13 cellular contexts compared by ENCODE assay signal in the genomic region with DNA sequence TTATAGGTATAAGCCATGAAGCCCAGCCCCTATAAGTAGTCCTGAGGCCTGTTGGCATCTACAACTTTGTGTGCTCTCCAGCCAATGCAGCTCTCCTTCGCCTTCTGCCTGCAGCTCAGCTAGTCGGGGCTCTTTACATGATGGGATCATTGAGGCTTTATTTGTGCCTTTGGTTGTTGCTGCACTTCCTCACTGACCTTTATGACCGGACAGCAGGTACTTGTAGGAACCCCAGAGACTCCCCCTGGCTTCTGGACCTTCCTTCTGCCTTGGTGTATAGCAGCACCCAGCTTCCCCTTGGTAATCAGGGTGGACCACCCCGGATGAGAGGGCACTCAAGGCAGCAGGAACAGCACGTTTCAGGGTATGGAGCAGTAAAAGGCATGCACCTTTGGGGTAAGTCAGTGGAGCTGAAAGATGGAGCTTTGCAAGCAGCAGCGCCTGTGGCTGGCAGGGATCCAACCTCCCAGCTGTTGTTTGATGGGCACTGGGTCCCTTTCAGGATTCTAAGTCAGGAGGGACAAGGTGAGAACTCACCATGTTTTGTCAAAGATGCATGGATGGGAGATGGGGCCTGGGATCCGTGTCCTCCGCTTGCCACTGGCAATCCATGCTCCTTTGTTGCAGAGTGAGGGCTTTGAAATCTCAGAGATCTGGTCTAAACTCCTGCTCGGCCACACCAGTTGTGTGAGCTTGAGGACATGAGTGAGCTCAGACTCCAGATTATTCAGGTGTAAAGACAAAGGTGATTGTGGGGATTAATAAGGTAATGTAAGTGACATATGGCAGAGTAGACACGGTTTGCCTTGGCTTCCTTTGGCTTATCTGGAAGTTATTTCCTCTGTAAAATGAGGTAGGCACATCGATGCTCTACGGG.
DNase-seq lines count a peak whose midpoint lies in the region; ATAC-seq and TF ChIP-seq lines count a peak whose summit lies in the region.
"Had no signal": no experiment of that assay in that cellular context is flagged by ENCODE, and none has a peak within 500 bp of the region (broad histone marks: within the 10 kb centered on the region; RNA-seq: fewer than 3 reads in every experiment).

No MANE protein-coding gene starts in this region.

- no peaks in the 10 kb centered on the region for H3K79me2 ChIP-seq in MM.1S (ENCODE audit: low read length)

- H3K27ac Mint-ChIP-seq in activated T-cell treated with anti-CD3 and anti-CD28 coated beads, Interleukin-2, amount 50 U/mL, for 24 hours = no peak overlapping the region
- H3K27ac Mint-ChIP-seq in stimulated activated memory B cell treated with anti-CD40 and anti-IgM and Interleukin-4, amounts not matched to agents 10 μg/mL and 1 μg/mL and 100 μg/mL, for 72 hours = peak overlapping the region; percentile 97
- peak overlapping the region in 3 of 8 donors; percentile 42 to 84 (median 78) for H3K27ac Mint-ChIP-seq in CD8-positive, alpha-beta memory T cell
- H3K27ac Mint-ChIP-seq: stimulated activated effector memory CD8-positive, alpha-beta T cell treated with anti-CD3 and anti-CD28 coated beads, Interleukin-12 subunit alpha, Interleukin-12 subunit beta, amount 100 ng/mL, for 72 hours had no signal

- no peak overlapping the region for H3K4me3 Mint-ChIP-seq in activated T-cell treated with anti-CD3 and anti-CD28 coated beads, Interleukin-2, amount 50 U/mL, for 24 hours
- no peak overlapping the region for H3K4me3 Mint-ChIP-seq in stimulated activated memory B cell treated with anti-CD40 and anti-IgM and Interleukin-4, amounts not matched to agents 10 μg/mL and 1 μg/mL and 100 μg/mL, for 72 hours
- peak overlapping the region in 1 of 7 donors; percentile 25 for H3K4me3 Mint-ChIP-seq in CD8-positive, alpha-beta memory T cell
- H3K4me3 Mint-ChIP-seq: stimulated activated effector memory CD8-positive, alpha-beta T cell treated with anti-CD3 and anti-CD28 coated beads, Interleukin-12 subunit alpha, Interleukin-12 subunit beta, amount 100 ng/mL, for 72 hours had no signal

- H3K9me3 Mint-ChIP-seq in activated T-cell treated with anti-CD3 and anti-CD28 coated beads, Interleukin-2, amount 50 U/mL, for 24 hours = no peaks in the 10 kb centered on the region
- H3K9me3 Mint-ChIP-seq in stimulated activated memory B cell treated with anti-CD40 and anti-IgM and Interleukin-4, amounts not matched to agents 10 μg/mL and 1 μg/mL and 100 μg/mL, for 72 hours = peaks cover 4% of the 10 kb centered on the region
- no peaks in the 10 kb centered on the region for H3K9me3 Mint-ChIP-seq in CD8-positive, alpha-beta memory T cell

- H3K9me2 ChIP-seq in MM.1S (replicated peaks; ENCODE audit: insufficient read depth, low read length) = no peaks in the 10 kb centered on the region

- H3K4me3 ChIP-seq in MM.1S (ENCODE audit: low read length) = no peak overlapping the region
- no peak overlapping the region for H3K4me3 ChIP-seq in CD8-positive, alpha-beta memory T cell (ENCODE audit: low read length)
- H3K4me3 ChIP-seq: body of pancreas, heart left ventricle, pancreas had no signal

- peak; percentile 28 for DNase-seq in activated T-cell treated with anti-CD3 and anti-CD28 coated beads, Interleukin-2, amount 50 U/mL, for 24 hours
- DNase-seq in activated T-cell treated with anti-CD3 and anti-CD28 coated beads for 4 hours = no peak
- DNase-seq in NCI-H69 (lab: John Stamatoyannopoulos, UW) = peak; percentile 74
- DNase-seq in ecto neural progenitor cell (ENCODE audit: low spot score) = peak; percentile 32
- no peak for DNase-seq in MM.1S
- DNase-seq in DMS53 treated with DMSO at 0.1 percent for 48 hours (lab: John Stamatoyannopoulos, UW; ENCODE audit: unreplicated experiment) = no peak
- no peak for DNase-seq in CD8-positive, alpha-beta memory T cell
- DNase-seq: MV-4-11 had no signal

- no peaks in the 10 kb centered on the region for H4K20me1 ChIP-seq in MM.1S (ENCODE audit: insufficient read depth, low read length)

- H3K9me3 ChIP-seq in MM.1S (replicated peaks; ENCODE audit: insufficient read depth, low read length) = no peaks in the 10 kb centered on the region
- no peaks in the 10 kb centered on the region for H3K9me3 ChIP-seq in CD8-positive, alpha-beta memory T cell (ENCODE audit: low read length)
- H3K9me3 ChIP-seq: body of pancreas, heart left ventricle, pancreas had no signal

- no peak overlapping the region for H3K4me2 ChIP-seq in MM.1S (ENCODE audit: low read depth, low read length)

- H3K9ac ChIP-seq in MM.1S (ENCODE audit: low read length) = no peak overlapping the region

- H3F3A ChIP-seq in MM.1S (ENCODE audit: insufficient read depth, low read length) = peaks cover 50% of the 10 kb centered on the region

- peaks cover 75% of the 10 kb centered on the region for H3K4me1 Mint-ChIP-seq in activated T-cell treated with anti-CD3 and anti-CD28 coated beads, Interleukin-2, amount 50 U/mL, for 24 hours (ENCODE audit: low read depth)
- H3K4me1 Mint-ChIP-seq in stimulated activated memory B cell treated with anti-CD40 and anti-IgM and Interleukin-4, amounts not matched to agents 10 μg/mL and 1 μg/mL and 100 μg/mL, for 72 hours = peaks cover 83% of the 10 kb centered on the region
- H3K4me1 Mint-ChIP-seq in CD8-positive, alpha-beta memory T cell = peaks cover 67 to 83% (median 81%) of the 10 kb centered on the region in 3 donors

- CTCF ChIA-PET in CD8-positive, alpha-beta memory T cell (lab: Charles Lee) = interaction anchor here (1.5 to 1.7 kb wide), 2 partner anchors 46 to 105 kb away, joined by 8 read pairs; no protein-coding TSS in a partner anchor

- no peak for ATAC-seq in stimulated activated memory B cell treated with anti-CD40 and anti-IgM and Interleukin-4, amounts not matched to agents 10 μg/mL and 1 μg/mL and 100 μg/mL, for 72 hours
- ATAC-seq: body of pancreas; heart left ventricle; pancreas; stimulated activated effector memory CD8-positive, alpha-beta T cell treated with anti-CD3 and anti-CD28 coated beads, Interleukin-12 subunit alpha, Interleukin-12 subunit beta, amount 100 ng/mL, for 72 hours had no signal

- no peak for TF ChIP-seq CTCF in MM.1S (IDR thresholded peaks at IDR 0.05; ENCODE audit: low read length)

- H3K36me3 ChIP-seq in MM.1S (replicated peaks; ENCODE audit: insufficient read depth, low read length) = no peaks in the 10 kb centered on the region
- H3K36me3 ChIP-seq in CD8-positive, alpha-beta memory T cell (ENCODE audit: insufficient read depth, low read length) = no peaks in the 10 kb centered on the region
- H3K36me3 ChIP-seq: heart left ventricle, pancreas had no signal

- POLR2A ChIA-PET in CD8-positive, alpha-beta memory T cell (lab: Charles Lee) = no interaction called here

- H2AFZ ChIP-seq in MM.1S (ENCODE audit: low read length) = no peak overlapping the region

- no peak overlapping the region for H3K27ac ChIP-seq in MM.1S (ENCODE audit: low read length)
- H3K27ac ChIP-seq in CD8-positive, alpha-beta memory T cell (ENCODE audit: low read depth, low read length) = no peak overlapping the region
- H3K27ac ChIP-seq: body of pancreas, pancreas had no signal

- H3K27me3 Mint-ChIP-seq in activated T-cell treated with anti-CD3 and anti-CD28 coated beads, Interleukin-2, amount 50 U/mL, for 24 hours = no peaks in the 10 kb centered on the region
- H3K27me3 Mint-ChIP-seq in stimulated activated memory B cell treated with anti-CD40 and anti-IgM and Interleukin-4, amounts not matched to agents 10 μg/mL and 1 μg/mL and 100 μg/mL, for 72 hours = no peaks in the 10 kb centered on the region
- no peaks in the 10 kb centered on the region for H3K27me3 Mint-ChIP-seq in CD8-positive, alpha-beta memory T cell

- peaks cover 68% of the 10 kb centered on the region for H3K4me1 ChIP-seq in MM.1S (ENCODE audit: low read length)
- H3K4me1 ChIP-seq in CD8-positive, alpha-beta memory T cell (ENCODE audit: insufficient read depth, low read length) = peaks cover 60% of the 10 kb centered on the region

- H3K36me3 Mint-ChIP-seq in activated T-cell treated with anti-CD3 and anti-CD28 coated beads, Interleukin-2, amount 50 U/mL, for 24 hours (ENCODE audit: low read depth) = no peaks in the 10 kb centered on the region
- no peaks in the 10 kb centered on the region for H3K36me3 Mint-ChIP-seq in stimulated activated memory B cell treated with anti-CD40 and anti-IgM and Interleukin-4, amounts not matched to agents 10 μg/mL and 1 μg/mL and 100 μg/mL, for 72 hours
- H3K36me3 Mint-ChIP-seq in CD8-positive, alpha-beta memory T cell = no peaks in the 10 kb centered on the region

- H3K27me3 ChIP-seq in MM.1S (replicated peaks; ENCODE audit: insufficient read depth, low read length) = no peaks in the 10 kb centered on the region
- no peaks in the 10 kb centered on the region for H3K27me3 ChIP-seq in CD8-positive, alpha-beta memory T cell (ENCODE audit: insufficient read depth, low read length, poor library complexity, severe bottlenecking)
- H3K27me3 ChIP-seq: body of pancreas, heart left ventricle, pancreas had no signal

Comparison
In these comparisons a context has a peak if more than half of its experiments do, and no peak if none do; other contexts are left out.
1. DNase-seq: peak in activated T-cell treated with anti-CD3 and anti-CD28 coated beads, Interleukin-2, amount 50 U/mL, for 24 hours (single experiment), NCI-H69 (single experiment) and ecto neural progenitor cell (single experiment); none in activated T-cell treated with anti-CD3 and anti-CD28 coated beads for 4 hours (single experiment), MM.1S (single experiment), DMS53 treated with DMSO at 0.1 percent for 48 hours (single experiment) and CD8-positive, alpha-beta memory T cell (0 of 5).